1 cellular context compared by ENCODE assay signal in genomic region chr5:35683466-35683865, GRCh38.
TF ChIP-seq lines count a peak whose summit lies in the region.

No MANE protein-coding gene starts in this region.

TF ChIP-seq in SK-N-SH, 30 proteins besides CTCF, POLR2A, EP300 and RAD21 (continued from another document):
- TF ChIP-seq, protein P1, sequence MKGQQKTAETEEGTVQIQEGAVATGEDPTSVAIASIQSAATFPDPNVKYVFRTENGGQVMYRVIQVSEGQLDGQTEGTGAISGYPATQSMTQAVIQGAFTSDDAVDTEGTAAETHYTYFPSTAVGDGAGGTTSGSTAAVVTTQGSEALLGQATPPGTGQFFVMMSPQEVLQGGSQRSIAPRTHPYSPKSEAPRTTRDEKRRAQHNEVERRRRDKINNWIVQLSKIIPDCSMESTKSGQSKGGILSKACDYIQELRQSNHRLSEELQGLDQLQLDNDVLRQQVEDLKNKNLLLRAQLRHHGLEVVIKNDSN (IDR thresholded peaks at IDR 0.05; ENCODE audit: borderline replicate concordance, low read depth): no peak
- TF ChIP-seq FOXJ3 (CRISPR knock-in tag; IDR thresholded peaks at IDR 0.05) (no peak), NRF1 (IDR thresholded peaks at IDR 0.05; ENCODE audit: low read depth, low read length) (no peak), MXI1 (IDR thresholded peaks at IDR 0.05; ENCODE audit: low read depth, low read length) (no peak), FOXM1 (IDR thresholded peaks at IDR 0.05; ENCODE audit: low read depth) (no peak)
- TF ChIP-seq, protein P2, sequence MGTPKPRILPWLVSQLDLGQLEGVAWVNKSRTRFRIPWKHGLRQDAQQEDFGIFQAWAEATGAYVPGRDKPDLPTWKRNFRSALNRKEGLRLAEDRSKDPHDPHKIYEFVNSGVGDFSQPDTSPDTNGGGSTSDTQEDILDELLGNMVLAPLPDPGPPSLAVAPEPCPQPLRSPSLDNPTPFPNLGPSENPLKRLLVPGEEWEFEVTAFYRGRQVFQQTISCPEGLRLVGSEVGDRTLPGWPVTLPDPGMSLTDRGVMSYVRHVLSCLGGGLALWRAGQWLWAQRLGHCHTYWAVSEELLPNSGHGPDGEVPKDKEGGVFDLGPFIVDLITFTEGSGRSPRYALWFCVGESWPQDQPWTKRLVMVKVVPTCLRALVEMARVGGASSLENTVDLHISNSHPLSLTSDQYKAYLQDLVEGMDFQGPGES (IDR thresholded peaks at IDR 0.05; ENCODE audit: low read depth, low read length): no peak
